32 cellular contexts compared by ENCODE assay signal in the genomic region with DNA sequence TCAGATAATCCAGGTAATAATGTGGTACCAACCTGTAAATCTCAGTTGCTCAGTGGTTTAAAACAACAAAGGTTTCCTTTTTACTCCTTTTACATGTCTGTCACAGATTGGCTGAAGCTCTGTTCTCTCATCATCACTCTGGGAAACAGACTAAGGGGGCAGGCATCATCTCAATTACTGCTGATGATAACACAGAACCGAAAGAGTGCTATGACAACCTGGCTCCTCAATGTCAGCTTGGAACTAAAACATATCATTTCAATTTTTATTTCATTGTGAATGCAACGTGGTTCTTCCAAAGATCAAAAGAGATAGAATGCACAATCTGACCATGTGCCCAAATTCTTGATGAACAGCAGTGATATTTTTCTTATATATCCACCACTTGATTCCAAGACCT.
"Had no signal": no experiment of that assay in that cellular context is flagged by ENCODE, and none has a peak within 500 bp of the region (broad histone marks: within the 10 kb centered on the region; RNA-seq: fewer than 3 reads in every experiment).

No MANE protein-coding gene starts in this region.

- ATAC-seq: activated naive CD4-positive, alpha-beta T cell treated with anti-CD3 and anti-CD28 coated beads, Interleukin-2, amount 50 U/mL, for 72 hours; activated naive CD8-positive, alpha-beta T cell treated with anti-CD3 and anti-CD28 coated beads, Interleukin-2, amount 50 U/mL, for 24 hours; activated T-cell treated with anti-CD3 and anti-CD28 coated beads, Interleukin-2, amount 50 U/mL, for 4 hours; activated T-cell treated with anti-CD3 and anti-CD28 coated beads, Interleukin-2, amount 50 U/mL, for 72 hours; activated T-helper 17 cell treated with anti-CD3 and anti-CD28 coated beads, Interleukin-2, amount 50 U/mL, for 72 hours; body of pancreas had no signal

- DNase-seq: activated effector memory CD4-positive, alpha-beta T cell treated with anti-CD3 and anti-CD28 coated beads, Interleukin-2, amount 50 U/mL, for 16 hours; activated effector memory CD4-positive, alpha-beta T cell treated with Interleukin-2 at 50 U/mL for 16 hours; activated gamma-delta T cell; activated gamma-delta T cell treated with Interleukin-2 at 50 U/mL for 16 hours; activated naive CD4-positive, alpha-beta T cell; activated naive CD4-positive, alpha-beta T cell treated with anti-CD3 and anti-CD28 coated beads for 36 hours; activated naive CD4-positive, alpha-beta T cell treated with anti-CD3 and anti-CD28 coated beads, Interleukin-2, amount 10 ng/mL, durations not matched to agents 7 days and 5 days; activated naive CD4-positive, alpha-beta T cell treated with anti-CD3 and anti-CD28 coated beads, Interleukin-2, amount 50 U/mL, for 16 hours; activated naive CD4-positive, alpha-beta T cell treated with Interleukin-2 at 50 U/mL for 16 hours; activated naive CD8-positive, alpha-beta T cell treated with anti-CD3 and anti-CD28 coated beads for 36 hours; activated naive CD8-positive, alpha-beta T cell treated with anti-CD3 and anti-CD28 coated beads, Interleukin-2, amount 10 ng/mL, durations not matched to agents 7 days and 5 days; activated naive CD8-positive, alpha-beta T cell treated with anti-CD3 and anti-CD28 coated beads, Interleukin-2, amount 50 U/mL, for 24 hours; activated T-cell treated with anti-CD3 and anti-CD28 coated beads, Interleukin-2, amount 50 U/mL, for 1 hour; activated T-cell treated with anti-CD3 and anti-CD28 coated beads, Interleukin-2, amount 50 U/mL, for 24 hours; activated T-cell treated with anti-CD3 and anti-CD28 coated beads, Interleukin-2, amount 50 U/mL, for 4 hours; activated T-cell treated with anti-CD3 and anti-CD28 coated beads, Interleukin-2, amount 50 U/mL, for 48 hours; activated T-cell treated with anti-CD3 and anti-CD28 coated beads, Interleukin-2, amount 50 U/mL, for 72 hours; adrenal gland; amniotic stem cell; amygdala; anterior cingulate cortex; aorta; body of pancreas; brain microvascular endothelial cell; caudate nucleus; central memory CD4-positive, alpha-beta T cell; cerebellar nuclear complex had no signal

- H3K9me3 ChIP-seq: adrenal gland, ascending aorta, body of pancreas, breast epithelium had no signal

- H3K4me3 ChIP-seq: adrenal gland, ascending aorta, body of pancreas, breast epithelium, cardiac muscle cell had no signal

- H3K36me3 ChIP-seq: adrenal gland, ascending aorta, brain microvascular endothelial cell, breast epithelium, cardiac muscle cell had no signal

- H3K27me3 ChIP-seq: adrenal gland, ascending aorta, body of pancreas, brain microvascular endothelial cell, breast epithelium, cardiac muscle cell had no signal

- H3K4me1 ChIP-seq: adrenal gland, ascending aorta, body of pancreas, breast epithelium had no signal

- H3K27ac ChIP-seq: adrenal gland, ascending aorta, body of pancreas, brain microvascular endothelial cell, breast epithelium, cardiac muscle cell had no signal
